28 cellular contexts compared by ENCODE assay signal in genomic region chr1:22386774-22387173, GRCh38.
"Had no signal": no experiment of that assay in that cellular context is flagged by ENCODE, and none has a peak within 500 bp of the region (broad histone marks: within the 10 kb centered on the region; RNA-seq: fewer than 3 reads in every experiment).

No MANE protein-coding gene starts in this region.

- H3K4me3 ChIP-seq: colonic mucosa, coronary artery, dorsolateral prefrontal cortex, esophagus muscularis mucosa, esophagus squamous epithelium, gastrocnemius medialis, gastroesophageal sphincter, heart left ventricle, heart right ventricle, hepatocyte had no signal

- ATAC-seq: effector memory CD8-positive, alpha-beta T cell; esophagus mucosa; foreskin keratinocyte; gastrocnemius medialis; gastroesophageal sphincter; heart left ventricle; heart right ventricle had no signal

- H3K9me3 ChIP-seq: colonic mucosa, esophagus muscularis mucosa, esophagus squamous epithelium, gastrocnemius medialis, gastroesophageal sphincter, heart left ventricle, heart right ventricle had no signal

- H3K27ac ChIP-seq: colonic mucosa, coronary artery, dorsolateral prefrontal cortex, epithelial cell of prostate, esophagus muscularis mucosa, esophagus squamous epithelium, foreskin keratinocyte, gastrocnemius medialis, gastroesophageal sphincter, heart left ventricle, heart right ventricle, hepatocyte had no signal

- H3K79me2 ChIP-seq: hepatocyte had no signal

- FAIRE-seq: endometrium, endothelial cell of umbilical vein, frontal cortex had no signal

- H3K36me3 ChIP-seq: colonic mucosa, esophagus muscularis mucosa, esophagus squamous epithelium, gastrocnemius medialis, gastroesophageal sphincter, heart left ventricle, heart right ventricle had no signal

- H2AFZ ChIP-seq: hepatocyte had no signal

- H3K4me1 ChIP-seq: colonic mucosa, esophagus muscularis mucosa, esophagus squamous epithelium, gastrocnemius medialis, gastroesophageal sphincter, heart left ventricle, heart right ventricle had no signal

- H3K27me3 ChIP-seq: colonic mucosa, hepatocyte had no signal

- H3K4me2 ChIP-seq: hepatocyte had no signal

- DNase-seq: colonic mucosa; cortex of kidney; dermis blood vessel endothelial cell; dorsolateral prefrontal cortex; effector CD4-positive, alpha-beta T cell; effector CD8-positive, alpha-beta T cell; effector memory CD4-positive, alpha-beta T cell; effector memory CD8-positive, alpha-beta T cell; endodermal cell; erythroblast; esophagus squamous epithelium; foreskin fibroblast; foreskin keratinocyte; foreskin melanocyte; gastrocnemius medialis; glutamatergic neuron; head of caudate nucleus; heart left ventricle; heart right ventricle had no signal
